In the genomic region with DNA sequence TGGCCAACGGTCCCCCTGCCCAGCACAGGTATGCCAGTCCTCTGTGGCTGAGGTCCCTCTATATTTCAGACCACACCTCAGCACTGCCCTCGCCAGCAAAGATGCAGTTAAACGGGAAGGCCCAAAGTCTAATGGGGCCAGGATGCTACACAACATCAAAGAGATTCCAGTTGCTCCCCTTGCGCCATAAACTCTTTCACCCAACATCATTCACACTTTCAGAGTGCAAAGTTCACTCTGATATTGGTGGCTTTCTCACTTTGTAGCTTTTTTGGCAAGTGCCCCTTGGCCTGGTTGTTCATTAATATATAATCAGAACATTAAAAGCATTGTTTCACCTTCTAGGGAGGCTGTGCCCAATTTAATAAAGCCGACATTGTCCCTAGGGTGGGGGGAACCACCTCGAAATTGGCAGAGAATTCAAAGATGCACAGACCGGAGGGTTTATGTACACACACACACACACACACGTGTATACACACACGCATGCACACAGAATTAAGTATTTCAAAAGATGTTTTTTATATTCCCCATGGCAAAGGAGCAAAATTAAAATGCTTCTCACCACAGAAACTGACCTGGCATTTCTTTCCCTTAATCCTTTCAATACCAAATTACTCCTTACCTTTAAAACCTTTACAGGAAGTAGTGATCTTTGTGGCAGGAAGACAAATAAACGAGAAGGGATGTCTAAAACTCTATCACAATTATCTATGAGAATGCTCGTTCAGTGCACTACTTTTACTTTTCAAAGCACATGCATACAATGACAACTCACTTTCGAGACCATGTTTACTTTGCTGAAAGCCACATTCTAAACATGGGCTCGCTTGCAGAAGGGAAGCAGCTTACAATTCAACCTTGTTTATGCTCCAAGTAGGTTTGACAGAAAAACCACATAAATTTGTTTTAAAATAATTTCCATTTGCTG, we compare ENCODE assay signal across 9 cellular contexts. TPM values are rescaled to one million over a fixed set of nuclear protein-coding genes. Genes with fewer than 3 reads are reported as not detected.
DNase-seq lines count a peak whose midpoint lies in the region; ATAC-seq and TF ChIP-seq lines count a peak whose summit lies in the region.
"Had no signal": no experiment of that assay in that cellular context is flagged by ENCODE, and none has a peak within 500 bp of the region (broad histone marks: within the 10 kb centered on the region; RNA-seq: fewer than 3 reads in every experiment).

No MANE protein-coding gene starts in this region.

- H3K36me3 Mint-ChIP-seq in activated CD8-positive, alpha-beta memory T cell treated with anti-CD3 and anti-CD28 coated beads, Interleukin-2, amount 10 ng/mL, durations not matched to agents 7 days and 5 days = peaks cover 21% of the 10 kb centered on the region
- H3K36me3 Mint-ChIP-seq in mesothelial cell of epicardium = no peaks in the 10 kb centered on the region

- TF ChIP-seq CTCF in OCI-LY7 (conservative IDR thresholded peaks at IDR 0.05; ENCODE audit: low read length) (no peak), gastroesophageal sphincter (IDR thresholded peaks at IDR 0.05) (no peak), GM10248 (IDR thresholded peaks at IDR 0.05; ENCODE audit: control extremely low read depth, extremely low read depth, low read depth, missing control alignments) (no peak), mesothelial cell of epicardium (IDR thresholded peaks at IDR 0.05; ENCODE audit: unreplicated experiment) (no peak)

- peak overlapping the region; percentile 60 for H3K4me3 Mint-ChIP-seq in activated CD8-positive, alpha-beta memory T cell treated with anti-CD3 and anti-CD28 coated beads, Interleukin-2, amount 10 ng/mL, durations not matched to agents 7 days and 5 days
- no peak overlapping the region for H3K4me3 Mint-ChIP-seq in mesothelial cell of epicardium

- 30 to 42% methylated on average over 12 to 13 of the region's 13 CpGs for WGBS in gastroesophageal sphincter (ENCODE audit: low coverage in 1 of 2), 2 donors

- peak overlapping the region; percentile 70 for H3K4me2 ChIP-seq in OCI-LY7 (ENCODE audit: low read length)

- H3K4me1 ChIP-seq in OCI-LY7 (ENCODE audit: insufficient read depth, low read length, poor library complexity, severe bottlenecking) (peaks cover 100% of the 10 kb centered on the region), gastroesophageal sphincter (peaks cover 27 to 100% (median 63%) of the 10 kb centered on the region in 3 donors)

- CTCF ChIA-PET in activated CD8-positive, alpha-beta memory T cell treated with anti-CD3 and anti-CD28 coated beads, Interleukin-2, amount 10 ng/mL, durations not matched to agents 7 days and 5 days (lab: Charles Lee) = interaction anchor here (0.6 to 4.6 kb wide), 7 partner anchors 8 to 73 kb away, joined by 3 to 33 read pairs (median 4); no protein-coding TSS in a partner anchor
- CTCF ChIA-PET in OCI-LY7 (lab: Charles Lee; ENCODE audit: unreplicated experiment) = interaction anchor here (1.3 kb wide), 1 partner anchor 73 kb away, joined by 5 read pairs; no protein-coding TSS in a partner anchor
- CTCF ChIA-PET in GM10248 (lab: Yijun Ruan, JAX) = interaction anchor here (1.1 to 3.8 kb wide), 5 partner anchors 7 to 21 kb away, joined by 3 to 15 read pairs (median 5); no protein-coding TSS in a partner anchor

- H3K9me2 ChIP-seq in OCI-LY7 (ENCODE audit: insufficient read depth, low read length) = no peaks in the 10 kb centered on the region

- peaks cover 69% of the 10 kb centered on the region for H4K20me1 ChIP-seq in OCI-LY7 (ENCODE audit: insufficient read depth, low read length)

- H2AFZ ChIP-seq in OCI-LY7 (ENCODE audit: low read length) = no peak overlapping the region

- TF ChIP-seq EP300 in gastroesophageal sphincter (IDR thresholded peaks at IDR 0.05) = no peak

- peak; percentile 37 for ATAC-seq in activated CD8-positive, alpha-beta memory T cell treated with anti-CD3 and anti-CD28 coated beads, Interleukin-2, amount 10 ng/mL, durations not matched to agents 7 days and 5 days
- ATAC-seq in gastroesophageal sphincter = no peak

- intact Hi-C loops in OCI-LY7 (cut with micrococcal nuclease; ENCODE audit: unreplicated experiment) = no loop called here

- H3K79me2 ChIP-seq in OCI-LY7 (ENCODE audit: insufficient read depth, low read depth, low read length) = peaks cover 100% of the 10 kb centered on the region

- BruUV-seq in OCI-LY7 (replicated peaks; lab: Mats Ljungman, UMichigan) = no TSS peak

- no peaks in the 10 kb centered on the region for H3K27me3 Mint-ChIP-seq in activated CD8-positive, alpha-beta memory T cell treated with anti-CD3 and anti-CD28 coated beads, Interleukin-2, amount 10 ng/mL, durations not matched to agents 7 days and 5 days
- H3K27me3 Mint-ChIP-seq in mesothelial cell of epicardium (ENCODE audit: low read depth) = peaks cover 35% of the 10 kb centered on the region

- peaks cover 3% of the 10 kb centered on the region for H3K9me3 Mint-ChIP-seq in activated CD8-positive, alpha-beta memory T cell treated with anti-CD3 and anti-CD28 coated beads, Interleukin-2, amount 10 ng/mL, durations not matched to agents 7 days and 5 days (ENCODE audit: low read depth)
- peaks cover 3% of the 10 kb centered on the region for H3K9me3 Mint-ChIP-seq in mesothelial cell of epicardium

- no peak for TF ChIP-seq POLR2A in gastroesophageal sphincter (IDR thresholded peaks at IDR 0.05)

- POLR2A ChIA-PET in OCI-LY7 (lab: Charles Lee) = interaction anchor here (0.6 to 7.0 kb wide), 7 partner anchors 7 to 495 kb away, joined by 3 to 100 read pairs (median 9); no protein-coding TSS in a partner anchor
- POLR2A ChIA-PET in GM10248 (lab: Yijun Ruan, JAX) = no interaction called here

- H3K36me3 ChIP-seq in OCI-LY7 (ENCODE audit: insufficient read depth, low read length) (peaks cover 68% of the 10 kb centered on the region), gastroesophageal sphincter (no peaks in the 10 kb centered on the region)

- peaks cover 74% of the 10 kb centered on the region for H3K4me1 Mint-ChIP-seq in activated CD8-positive, alpha-beta memory T cell treated with anti-CD3 and anti-CD28 coated beads, Interleukin-2, amount 10 ng/mL, durations not matched to agents 7 days and 5 days
- H3K4me1 Mint-ChIP-seq in mesothelial cell of epicardium = peaks cover 22% of the 10 kb centered on the region

- H3K27ac ChIP-seq in OCI-LY7 (ENCODE audit: low read depth, low read length, poor library complexity, severe bottlenecking) = peak overlapping the region; percentile 40
- H3K27ac ChIP-seq in gastroesophageal sphincter = peak overlapping the region; percentile 53 to 99 (median 92)
- peak overlapping the region; percentile 77 for H3K27ac ChIP-seq in temporal lobe (ENCODE audit: low read depth, low read length)

- H3K27ac Mint-ChIP-seq in activated CD8-positive, alpha-beta memory T cell treated with anti-CD3 and anti-CD28 coated beads, Interleukin-2, amount 10 ng/mL, durations not matched to agents 7 days and 5 days = peak overlapping the region; percentile 80
- H3K27ac Mint-ChIP-seq in mesothelial cell of epicardium = no peak overlapping the region

- H3K9me3 ChIP-seq in OCI-LY7 (ENCODE audit: low read length) = peaks cover 15% of the 10 kb centered on the region; the same call in 1 of the 2 replicates
- H3K9me3 ChIP-seq in gastroesophageal sphincter = no peaks in the 10 kb centered on the region

- peak overlapping the region; percentile 54 for H3K4me3 ChIP-seq in OCI-LY7 (ENCODE audit: low read depth, low read length, poor library complexity, severe bottlenecking)
- no peak overlapping the region for H3K4me3 ChIP-seq in gastroesophageal sphincter

- no peaks in the 10 kb centered on the region for H3K27me3 ChIP-seq in gastroesophageal sphincter

- no peak for DNase-seq in activated CD8-positive, alpha-beta memory T cell treated with anti-CD3 and anti-CD28 coated beads, Interleukin-2, amount 10 ng/mL, durations not matched to agents 7 days and 5 days
- DNase-seq in activated CD8-positive, alpha-beta memory T cell treated with anti-CD3 and anti-CD28 coated beads, Interleukin-2, amount 50 U/mL, for 4 hours = no peak
- DNase-seq in OCI-LY7 (ENCODE audit: low spot score) (no peak), NCI-H2107 (lab: John Stamatoyannopoulos, UW) (no peak), GM10248 (ENCODE audit: extremely low spot score) (no peak), mesothelial cell of epicardium (ENCODE audit: low spot score in 2 of 2, unreplicated experiment in 2 of 2) (no peak)
- DNase-seq: ACHN had no signal

RNA-seq across cellular contexts. Expression of a gene that starts 19.5 kb away (rescaled TPM):
- 10 to 100 TPM; 21.0 to 31.6 TPM for total RNA-seq in activated CD8-positive, alpha-beta memory T cell treated with anti-CD3 and anti-CD28 coated beads, Interleukin-2, amount 10 ng/mL, durations not matched to agents 7 days and 5 days
- total RNA-seq in OCI-LY7 (2014; rRNA removed; shearing (Covaris generic)) = 74.5 and 115 TPM in 2 replicates
- total RNA-seq in OCI-LY7 (2022) (84.2 and 113 TPM in 2 replicates), gastroesophageal sphincter (100 to 1,000 TPM; 104 to 217 (median 157) TPM), temporal lobe (41.3 TPM), mesothelial cell of epicardium (5.5 to 7.4 TPM (median 6.4 TPM) in 3 replicates)

Comparison
In these comparisons a context has a peak if more than half of its experiments do, and no peak if none do; other contexts are left out.
1. H3K27ac ChIP-seq: peak in every context shown above with its lines; median percentile 92 in gastroesophageal sphincter; 77 in temporal lobe; 40 in OCI-LY7.